ENCODE assay signal across 8 cellular contexts in genomic region chr14:63737582-63738006, GRCh38. TPM values are rescaled to one million over a fixed set of nuclear protein-coding genes. Genes with fewer than 3 reads are reported as not detected.
DNase-seq lines count a peak whose midpoint lies in the region; ATAC-seq and TF ChIP-seq lines count a peak whose summit lies in the region.

No MANE protein-coding gene starts in this region.

- DNase-seq in T-helper 17 cell (no peak), NCI-H1694 treated with DMSO at 0.1 percent for 48 hours (lab: John Stamatoyannopoulos, UW) (no peak), left colon (no peak), breast epithelium (ENCODE audit: low spot score in 2 of 2) (no peak), NCI-H1436 (lab: John Stamatoyannopoulos, UW) (no peak)

- no peak for TF ChIP-seq POLR2A in breast epithelium (IDR thresholded peaks at IDR 0.05)

- no peaks in the 10 kb centered on the region for H3K36me3 Mint-ChIP-seq in T-helper 17 cell (ENCODE audit: low read depth)

- H3K36me3 ChIP-seq in breast epithelium: no peaks in the 10 kb centered on the region

- H3K27me3 Mint-ChIP-seq in T-helper 17 cell: no peaks in the 10 kb centered on the region

- no peaks in the 10 kb centered on the region for H3K27me3 ChIP-seq in breast epithelium

- H3K4me1 ChIP-seq in breast epithelium: no peaks in the 10 kb centered on the region

- peak overlapping the region; percentile 67 for H3K4me3 Mint-ChIP-seq in T-helper 17 cell

- H3K27ac Mint-ChIP-seq in T-helper 17 cell: peak overlapping the region; percentile 76

- H3K9me3 ChIP-seq in T-helper 17 cell (ENCODE audit: control insufficient read depth, low read length, poor library complexity, severe bottlenecking) (no peaks in the 10 kb centered on the region), breast epithelium (no peaks in the 10 kb centered on the region)

- TF ChIP-seq CTCF in breast epithelium (IDR thresholded peaks at IDR 0.05): no peak

- H3K27ac ChIP-seq in breast epithelium: no peak overlapping the region

- H3K4me3 ChIP-seq in breast epithelium: no peak overlapping the region

- intact Hi-C loops in left colon (cut with DNase I, micrococcal nuclease) (no loop called here), breast epithelium (cut with DNase I; ENCODE audit: low total_unique reads) (no loop called here)

- peak; percentile 98 for ATAC-seq in GM18502 (IDR thresholded peaks at IDR 0.05; ENCODE audit: poor library complexity, unreplicated experiment)
- peak; percentile 90 for ATAC-seq in GM19438 (IDR thresholded peaks at IDR 0.05; ENCODE audit: low read depth, unreplicated experiment)
- ATAC-seq in HG03039 (IDR thresholded peaks at IDR 0.05; ENCODE audit: unreplicated experiment): peak; percentile 70
- ATAC-seq in T-helper 17 cell: peak; percentile 32
- no peak for ATAC-seq in left colon

- peaks cover 5% of the 10 kb centered on the region for H3K4me1 Mint-ChIP-seq in T-helper 17 cell

RNA-seq across cellular contexts. Expression of gene SGPP1, which starts 9.7 kb away (rescaled TPM):
- total RNA-seq in T-helper 17 cell (10 to 100 TPM; 13.6 to 14.2 TPM), left colon (10 to 100 TPM; 16.5 to 23.8 TPM), breast epithelium (10 to 100 TPM; 22.2 to 29.9 (median 22.3) TPM)
